1 cellular context compared by ENCODE assay signal in the genomic region with DNA sequence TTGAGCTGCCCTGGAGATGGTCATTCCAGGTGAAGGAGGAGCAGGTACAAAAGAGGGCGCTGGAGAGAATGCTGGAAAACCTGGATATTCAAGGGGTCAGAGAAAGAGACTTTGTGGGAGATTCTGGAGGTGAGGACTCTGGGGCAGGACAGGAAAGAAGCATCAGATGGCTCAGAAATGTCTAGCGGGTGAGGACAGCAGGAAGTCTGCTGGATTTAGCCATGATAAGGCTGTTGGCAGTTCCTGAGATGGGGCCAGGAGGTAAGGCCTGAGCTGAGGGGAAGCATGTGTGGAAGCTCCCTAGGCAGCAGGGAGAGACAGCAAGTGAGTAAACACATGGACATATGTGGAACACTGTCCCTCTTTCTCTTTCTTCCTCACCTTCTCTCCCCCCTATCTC.
TF ChIP-seq lines count a peak whose summit lies in the region.

No MANE protein-coding gene starts in this region.

TF ChIP-seq in K562, 482 proteins besides CTCF, POLR2A, EP300 and RAD21:
- TF ChIP-seq ZNF75A (CRISPR knock-in tag; IDR thresholded peaks at IDR 0.05) (peak; percentile 75), HMGN3 (IDR thresholded peaks at IDR 0.05; ENCODE audit: borderline replicate concordance, extremely low read depth, insufficient read length, low read depth, low read length) (no peak)
